ENCODE assay signal across 4 cellular contexts in genomic region chr11:21484039-21484438, GRCh38.
TF ChIP-seq lines count a peak whose summit lies in the region.

No MANE protein-coding gene starts in this region.

TF ChIP-seq in HepG2, 621 proteins besides CTCF, POLR2A, EP300 and RAD21:
- peak; percentile 88 for TF ChIP-seq MAFF (IDR thresholded peaks at IDR 0.05; ENCODE audit: low read depth, low read length)
- TF ChIP-seq MAFK (conservative IDR thresholded peaks at IDR 0.05 in 1 of 2, IDR thresholded peaks at IDR 0.05 in 1 of 2; ENCODE audit: low read length in 2 of 2) = peak; percentile 77 to 92
- no peak for TF ChIP-seq E2F2 (CRISPR knock-in tag; IDR thresholded peaks at IDR 0.05; ENCODE audit: borderline replicate concordance)

TF ChIP-seq in A549, 52 proteins besides CTCF, POLR2A, EP300 and RAD21:
- no peak for TF ChIP-seq PBX3 (IDR thresholded peaks at IDR 0.05)
- TF ChIP-seq JUNB (IDR thresholded peaks at IDR 0.05) = no peak
- TF ChIP-seq HOXB13 (CRISPR knock-in tag; IDR thresholded peaks at IDR 0.05; ENCODE audit: low read depth) = no peak
- TF ChIP-seq MAFK (IDR thresholded peaks at IDR 0.05; ENCODE audit: partially characterized antibody) = peak; percentile 82

TF ChIP-seq in IMR-90, 13 proteins besides CTCF, POLR2A, EP300 and RAD21:
- TF ChIP-seq MXI1 (IDR thresholded peaks at IDR 0.05; ENCODE audit: borderline replicate concordance, low read depth, low read length) = no peak
- TF ChIP-seq MAFK (IDR thresholded peaks at IDR 0.05; ENCODE audit: low read depth, low read length) = peak; percentile 83

TF ChIP-seq in K562, 482 proteins besides CTCF, POLR2A, EP300 and RAD21:
- TF ChIP-seq IRF1 (CRISPR knock-in tag; IDR thresholded peaks at IDR 0.05; ENCODE audit: borderline replicate concordance) (no peak), TAF7 (tag; IDR thresholded peaks at IDR 0.05) (no peak), ESRRA (IDR thresholded peaks at IDR 0.05; ENCODE audit: borderline replicate concordance, low read depth) (no peak), ZNF165 (CRISPR knock-in tag; IDR thresholded peaks at IDR 0.05; ENCODE audit: borderline replicate concordance) (no peak), NFYB (IDR thresholded peaks at IDR 0.05; ENCODE audit: extremely low read depth, insufficient read length) (no peak), ATF1 (CRISPR knock-in tag; IDR thresholded peaks at IDR 0.05) (no peak), ATF1 (tag; IDR thresholded peaks at IDR 0.05) (no peak), MAFF (IDR thresholded peaks at IDR 0.05; ENCODE audit: low read length) (peak; percentile 61), ZHX1 (conservative IDR thresholded peaks at IDR 0.05; ENCODE audit: low read length) (no peak), HBP1 (CRISPR knock-in tag; IDR thresholded peaks at IDR 0.05) (no peak), ZBTB49 (CRISPR knock-in tag; IDR thresholded peaks at IDR 0.05; ENCODE audit: borderline replicate concordance) (no peak), SRSF9 (IDR thresholded peaks at IDR 0.05; ENCODE audit: borderline replicate concordance, low read depth, low read length) (no peak), ZNF695 (CRISPR knock-in tag; IDR thresholded peaks at IDR 0.05) (no peak), CCAR2 (IDR thresholded peaks at IDR 0.05; ENCODE audit: low read depth, low read length) (no peak), STAT5A (IDR thresholded peaks at IDR 0.05; ENCODE audit: borderline replicate concordance, low read length) (no peak), ZNF717 (CRISPR knock-in tag; IDR thresholded peaks at IDR 0.05) (no peak), MAFK (IDR thresholded peaks at IDR 0.05; ENCODE audit: low read length) (peak; percentile 56; the same call in 1 of the 2 replicates), PBX2 (CRISPR knock-in tag; IDR thresholded peaks at IDR 0.05; ENCODE audit: low read depth) (no peak), PBX2 (tag; conservative IDR thresholded peaks at IDR 0.05; ENCODE audit: low read depth) (no peak), ZNF316 (IDR thresholded peaks at IDR 0.05) (peak; percentile 75), PRMT5 (CRISPR knock-in tag; IDR thresholded peaks at IDR 0.05) (no peak), C11orf30 (IDR thresholded peaks at IDR 0.05; ENCODE audit: low read depth) (peak; percentile 39; the same call in 1 of the 2 replicates), ZNF174 (CRISPR knock-in tag; IDR thresholded peaks at IDR 0.05) (no peak), SMC3 (conservative IDR thresholded peaks at IDR 0.05; ENCODE audit: insufficient read depth, low read depth, low read length) (no peak), POLR2AphosphoS5 (IDR thresholded peaks at IDR 0.05; ENCODE audit: control insufficient read depth, insufficient read depth, low read depth, low read length) (no peak), GATAD2A (IDR thresholded peaks at IDR 0.05) (no peak), SRSF7 (optimal IDR thresholded peaks at IDR 0.05; ENCODE audit: low read depth, low read length) (no peak), ZNF655 (CRISPR knock-in tag; IDR thresholded peaks at IDR 0.05) (no peak), HDAC3 (IDR thresholded peaks at IDR 0.05; ENCODE audit: borderline replicate concordance, partially characterized antibody) (no peak), ZC3H4 (CRISPR knock-in tag; IDR thresholded peaks at IDR 0.05; ENCODE audit: borderline replicate concordance) (no peak), RFX5 (IDR thresholded peaks at IDR 0.05; ENCODE audit: low read depth, low read length) (no peak), MAFG (tag; conservative IDR thresholded peaks at IDR 0.05) (peak; percentile 30; the same call in 1 of the 2 replicates), ZNF436 (CRISPR knock-in tag; IDR thresholded peaks at IDR 0.05) (no peak)
